ENCODE assay signal across 1 cellular context in the genomic region with DNA sequence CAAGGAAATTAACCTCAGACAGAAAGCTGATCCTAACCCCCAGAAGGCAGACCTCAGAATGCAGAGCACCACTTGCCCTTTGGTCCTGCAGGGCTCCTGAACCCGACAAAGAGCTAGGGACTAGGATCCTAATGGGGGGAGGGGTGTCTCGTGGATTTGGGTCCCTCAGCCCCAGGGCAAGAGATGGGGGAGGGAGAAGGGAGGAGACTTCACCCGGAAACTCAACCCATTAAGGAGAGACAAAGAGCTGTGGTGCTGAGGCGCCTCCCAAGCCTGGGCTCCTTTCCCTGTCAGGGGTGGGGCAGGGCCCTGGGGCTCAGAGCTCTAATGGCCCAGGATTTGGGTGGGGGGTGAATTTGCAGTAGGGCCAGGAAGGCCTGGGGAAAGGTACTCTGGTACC.
TF ChIP-seq lines count a peak whose summit lies in the region.

No MANE protein-coding gene starts in this region.

TF ChIP-seq in K562, 482 proteins besides CTCF, POLR2A, EP300 and RAD21:
- TF ChIP-seq ZNF76 (CRISPR knock-in tag; IDR thresholded peaks at IDR 0.05; ENCODE audit: borderline replicate concordance), result no peak
- 0 out of 2 replicates have a peak, but pooled peaks have one; percentile 17 for TF ChIP-seq GABPB2 (CRISPR knock-in tag; conservative IDR thresholded peaks at IDR 0.05)
TF ChIP-seq in K562: peak in this region for 1.
